Comparison of ENCODE assay signal across 8 cellular contexts in the genomic region with DNA sequence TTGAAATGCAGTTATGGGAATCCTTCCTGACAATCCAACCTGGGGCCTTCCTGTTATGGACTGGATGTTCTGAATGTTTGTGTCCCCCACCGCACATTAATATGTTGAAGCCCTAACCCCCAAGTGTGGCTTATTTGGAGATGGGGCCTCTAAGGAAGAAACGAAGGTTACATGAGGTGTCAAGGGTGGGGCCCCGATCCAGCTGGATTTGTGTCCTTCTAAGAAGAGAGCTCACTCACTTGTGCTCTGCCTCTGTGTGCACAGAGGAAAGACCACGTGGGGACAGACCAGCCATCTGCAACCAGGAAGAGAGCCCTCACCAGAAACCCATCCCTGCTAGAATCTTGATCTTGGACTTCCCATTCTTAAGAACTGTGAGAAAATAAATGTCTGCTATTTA. TPM values are rescaled to one million over a fixed set of nuclear protein-coding genes. Genes with fewer than 3 reads are reported as not detected.
"Had no signal": no experiment of that assay in that cellular context is flagged by ENCODE, and none has a peak within 500 bp of the region (broad histone marks: within the 10 kb centered on the region; RNA-seq: fewer than 3 reads in every experiment).

No MANE protein-coding gene starts in this region.

- FAIRE-seq: HTR-8/SVneo had no signal

- H3K27ac ChIP-seq: HL-60 had no signal

- DNase-seq: IMR-90, KBM-7, KG1 had no signal

RNA-seq across cellular contexts. Expression of gene MAP3K19, which starts 44.4 kb away (rescaled TPM):
- total RNA-seq: HT-29, HT1080, IMR-90 had no signal
- polyA plus RNA-seq: IgD-negative memory B cell, IMR-90 had no signal
